Comparison of ENCODE assay signal across 8 cellular contexts in genomic region chr1:175188936-175189335, GRCh38. TPM values are rescaled to one million over a fixed set of nuclear protein-coding genes. Genes with fewer than 3 reads are reported as not detected.
DNase-seq lines count a peak whose midpoint lies in the region; ATAC-seq and TF ChIP-seq lines count a peak whose summit lies in the region.

No MANE protein-coding gene starts in this region.

- no peak for TF ChIP-seq CTCF in GM13977 (IDR thresholded peaks at IDR 0.05; ENCODE audit: extremely low read depth, insufficient read depth, missing control alignments)

- peak; percentile 62 for DNase-seq in GM13977 (ENCODE audit: low spot score)
- peak; percentile 91 to 93 for DNase-seq in NOMO-1 (lab: John Stamatoyannopoulos, UW; ENCODE audit: unreplicated experiment in 2 of 2)
- DNase-seq in activated T-helper 9 cell treated with anti-CD3 and anti-CD28 coated beads, Interleukin-2, amount 50 U/mL, for 16 hours (ENCODE audit: low read depth), result peak; percentile 32
- peak; percentile 49 to 66 for DNase-seq in stimulated activated CD4-positive, alpha-beta T cell treated with anti-CD3 and anti-CD28 coated beads, Interleukin-4, amount 100 ng/mL, for 4 hours
- DNase-seq in NK-92 (lab: John Stamatoyannopoulos, UW; ENCODE audit: unreplicated experiment), result no peak
- no peak for DNase-seq in NCI-H1092 treated with DMSO at 0.1 percent for 48 hours (lab: John Stamatoyannopoulos, UW)
- DNase-seq in occipital lobe (lab: John Stamatoyannopoulos, UW), result no peak

- in situ Hi-C loops in GM13977 (cut with MboI; ENCODE audit: low pct_unique_long_range_greater_than_20kb, low sequenced_read_pairs, unreplicated experiment), result no loop called here

- peak; percentile 57 for ATAC-seq in HG02571 (IDR thresholded peaks at IDR 0.05; ENCODE audit: unreplicated experiment)

RNA-seq across cellular contexts. Expression of gene KIAA0040, which starts 3.6 kb away (rescaled TPM):
- total RNA-seq in occipital lobe, result 0.47 TPM

Comparison
In these comparisons a context has a peak if more than half of its experiments do, and no peak if none do; other contexts are left out.
1. DNase-seq: peak in GM13977 (single experiment), NOMO-1 (2 of 2), activated T-helper 9 cell treated with anti-CD3 and anti-CD28 coated beads, Interleukin-2, amount 50 U/mL, for 16 hours (single experiment) and stimulated activated CD4-positive, alpha-beta T cell treated with anti-CD3 and anti-CD28 coated beads, Interleukin-4, amount 100 ng/mL, for 4 hours (2 of 2); none in NK-92 (single experiment), NCI-H1092 treated with DMSO at 0.1 percent for 48 hours (single experiment) and occipital lobe (single experiment).